In the genomic region with DNA sequence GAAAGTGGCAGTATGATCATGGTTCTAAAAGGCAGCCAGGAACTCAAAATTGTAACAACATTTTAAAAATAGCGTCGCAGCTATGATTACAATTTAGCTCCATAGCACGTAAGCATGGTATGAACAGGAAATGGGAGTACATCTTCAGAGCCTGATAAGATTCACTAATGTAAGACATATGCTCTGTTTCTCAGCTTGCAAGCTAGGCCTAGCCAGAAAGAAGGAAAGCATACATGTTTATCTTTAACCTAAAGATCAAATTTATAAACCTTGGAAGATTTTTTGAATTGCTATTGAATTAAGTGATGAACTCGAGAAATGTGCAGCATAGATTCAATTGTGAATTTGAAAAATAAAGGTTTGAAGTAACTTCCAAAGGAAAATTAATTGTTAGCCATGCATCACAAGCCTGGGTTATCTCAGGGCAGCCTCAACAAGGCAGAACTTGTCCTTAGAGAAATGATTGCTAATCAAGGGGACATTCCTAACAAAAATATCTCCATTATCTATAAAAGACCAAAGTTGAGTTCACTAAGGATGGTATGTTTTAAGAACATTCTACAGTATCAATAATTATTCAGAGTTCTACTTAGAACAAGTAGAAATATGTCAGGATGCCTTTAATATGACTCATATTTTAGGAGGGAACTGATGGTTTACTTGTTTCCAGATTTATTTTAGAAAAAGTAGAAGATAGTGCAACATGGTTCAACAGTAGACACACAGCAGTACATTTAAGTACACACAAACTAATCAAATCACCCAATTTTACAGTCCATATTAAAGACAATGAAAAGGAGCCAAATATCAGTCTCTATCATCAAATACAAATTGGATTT, we compare ENCODE assay signal across 16 cellular contexts. TPM values are rescaled to one million over a fixed set of nuclear protein-coding genes. Genes with fewer than 3 reads are reported as not detected.
DNase-seq lines count a peak whose midpoint lies in the region; ATAC-seq and TF ChIP-seq lines count a peak whose summit lies in the region.
"Had no signal": no experiment of that assay in that cellular context is flagged by ENCODE, and none has a peak within 500 bp of the region (broad histone marks: within the 10 kb centered on the region; RNA-seq: fewer than 3 reads in every experiment).

No MANE protein-coding gene starts in this region.

- peaks cover 0 to 35% of the 10 kb centered on the region in 2 donors for H3K4me1 ChIP-seq in right atrium auricular region
- peaks cover 23% of the 10 kb centered on the region for H3K4me1 ChIP-seq in hepatocyte (ENCODE audit: insufficient read depth)
- H3K4me1 ChIP-seq in tibial artery, result peaks cover 0 to 56% (median 25%) of the 10 kb centered on the region in 4 donors

- H3K9me2 ChIP-seq in hepatocyte (replicated peaks; ENCODE audit: insufficient read depth), result no peaks in the 10 kb centered on the region

- intact Hi-C loops in Right ventricle myocardium inferior (cut with DNase I), result no loop called here
- intact Hi-C loops in tibial artery (cut with DNase I; ENCODE audit: low total_unique reads), result no loop called here

- peak overlapping the region; percentile 24 for H3K4me2 ChIP-seq in hepatocyte

- no peaks in the 10 kb centered on the region for H3K79me2 ChIP-seq in hepatocyte

- peaks cover 6% of the 10 kb centered on the region for H3K36me3 Mint-ChIP-seq in brain

- no peak overlapping the region for H2AFZ ChIP-seq in hepatocyte

- H3K4me3 ChIP-seq in right atrium auricular region, result no peak overlapping the region
- H3K4me3 ChIP-seq in hepatocyte, result no peak overlapping the region
- no peak overlapping the region for H3K4me3 ChIP-seq in tibial artery
- H3K4me3 ChIP-seq: transverse colon had no signal

- 42% methylated on average over 4 of the region's 4 CpGs for WGBS in hepatocyte (ENCODE audit: low lambda C conversion rate, missing lambda C conversion rate)

- no peak for DNase-seq in Right ventricle myocardium inferior (ENCODE audit: missing footprints)
- no peak for DNase-seq in right atrium auricular region (ENCODE audit: low spot score)
- no peak for DNase-seq in hepatocyte (ENCODE audit: low spot score)
- no peak for DNase-seq in tibial artery
- DNase-seq in NCI-H1930 (lab: John Stamatoyannopoulos, UW), result no peak
- DNase-seq in COLO668 (lab: John Stamatoyannopoulos, UW; ENCODE audit: unreplicated experiment), result no peak
- no peak for DNase-seq in epidermal melanocyte (ENCODE audit: insufficient read length, low spot score)
- DNase-seq: 8988T; activated CD4-positive, alpha-beta T cell treated with anti-CD3 and anti-CD28 coated beads, Interleukin-2, amount 50 U/mL, for 4 hours; activated effector memory CD4-positive, alpha-beta T cell treated with Interleukin-2 at 50 U/mL for 16 hours; Calu3; central memory CD4-positive, alpha-beta T cell; erythroblast; T-helper 17 cell; transverse colon had no signal

- H3K9me3 Mint-ChIP-seq in brain, result peaks cover 0 to 7% (median 3%) of the 10 kb centered on the region in 5 experiments

- H3K27ac ChIP-seq in right atrium auricular region, result peak overlapping the region in 1 of 2 donors; percentile 61
- peak overlapping the region; percentile 58 for H3K27ac ChIP-seq in hepatocyte
- peak overlapping the region; percentile 72 to 73 for H3K27ac ChIP-seq in tibial artery
- H3K27ac ChIP-seq: transverse colon had no signal

- peak overlapping the region in 4 of 5 experiments; percentile 19 to 73 (median 53) for H3K27ac Mint-ChIP-seq in brain
- H3K27ac Mint-ChIP-seq: T-helper 17 cell had no signal

- peak overlapping the region in 1 of 5 experiments; percentile 11 for H3K4me3 Mint-ChIP-seq in brain
- H3K4me3 Mint-ChIP-seq: T-helper 17 cell had no signal

- no peaks in the 10 kb centered on the region for H3K27me3 ChIP-seq in right atrium auricular region
- H3K27me3 ChIP-seq in hepatocyte, result no peaks in the 10 kb centered on the region
- no peaks in the 10 kb centered on the region for H3K27me3 ChIP-seq in tibial artery
- H3K27me3 ChIP-seq: transverse colon had no signal

- no peaks in the 10 kb centered on the region for H4K20me1 ChIP-seq in hepatocyte (ENCODE audit: insufficient read depth, poor library complexity, severe bottlenecking)

- TF ChIP-seq CTCF in right atrium auricular region (IDR thresholded peaks at IDR 0.05) (no peak), brain (conservative IDR thresholded peaks at IDR 0.05) (no peak), hepatocyte (IDR thresholded peaks at IDR 0.05; ENCODE audit: poor library complexity) (no peak), tibial artery (IDR thresholded peaks at IDR 0.05) (no peak)

- H3K9me3 ChIP-seq in right atrium auricular region (no peaks in the 10 kb centered on the region), hepatocyte (ENCODE audit: low read depth) (no peaks in the 10 kb centered on the region), tibial artery (no peaks in the 10 kb centered on the region)
- H3K9me3 ChIP-seq: transverse colon had no signal

- H3K27me3 Mint-ChIP-seq in brain, result no peaks in the 10 kb centered on the region

- peaks cover 27% of the 10 kb centered on the region for H3K4me1 Mint-ChIP-seq in brain

- ATAC-seq in Right ventricle myocardium inferior, result peak; percentile 31
- ATAC-seq: T-helper 17 cell had no signal

- H3K36me3 ChIP-seq in right atrium auricular region (no peaks in the 10 kb centered on the region), hepatocyte (replicated peaks; ENCODE audit: insufficient read depth, low read depth) (no peaks in the 10 kb centered on the region), tibial artery (no peaks in the 10 kb centered on the region)
- H3K36me3 ChIP-seq: transverse colon had no signal

RNA-seq across cellular contexts. Expression of gene SEPTIN7, which starts 38.8 kb away (rescaled TPM):
- total RNA-seq in Right ventricle myocardium inferior (175 TPM), right atrium auricular region (100 to 1,000 TPM; 155 to 171 TPM), hepatocyte (304 and 347 TPM in 2 replicates)
- polyA plus RNA-seq in brain (ENCODE audit: insufficient read depth, low read depth, low replicate concordance) (238 TPM), hepatocyte (280 and 288 TPM in 2 replicates)
